ENCODE assay signal across 31 cellular contexts in the genomic region with DNA sequence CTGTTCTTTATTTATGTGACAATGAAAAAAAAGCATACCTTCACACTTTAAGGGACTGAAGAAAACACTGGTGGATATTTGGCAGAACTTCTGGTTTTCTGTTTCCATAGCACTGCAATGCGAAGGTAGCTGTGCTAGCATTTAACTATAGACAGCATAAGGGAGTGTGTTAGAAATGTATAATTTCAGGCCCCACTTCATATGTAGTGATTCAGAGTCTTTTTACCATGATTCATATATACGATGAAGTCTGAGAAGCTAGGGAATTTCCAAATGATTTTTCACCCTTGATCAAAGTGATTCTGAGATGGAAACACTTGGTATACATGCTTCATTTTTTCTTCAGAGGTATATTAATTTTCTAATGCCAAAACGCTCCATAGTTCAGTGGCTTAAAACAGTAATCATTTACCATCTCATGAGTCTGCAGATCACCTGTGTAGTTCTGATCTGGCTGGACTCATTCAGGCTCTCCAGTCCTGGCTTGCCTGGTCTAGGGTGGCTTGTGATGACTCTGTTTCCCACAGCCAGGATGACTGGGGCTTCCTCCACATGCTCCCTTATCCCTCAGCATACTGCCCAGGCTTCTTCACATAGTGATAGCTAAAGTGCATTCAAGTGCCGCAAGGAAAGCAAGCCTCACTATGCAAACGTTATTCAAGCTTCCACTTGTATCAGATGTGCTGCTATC.
DNase-seq lines count a peak whose midpoint lies in the region; ATAC-seq and TF ChIP-seq lines count a peak whose summit lies in the region.
"Had no signal": no experiment of that assay in that cellular context is flagged by ENCODE, and none has a peak within 500 bp of the region (broad histone marks: within the 10 kb centered on the region; RNA-seq: fewer than 3 reads in every experiment).

No MANE protein-coding gene starts in this region.

- H3K18ac ChIP-seq in trophoblast cell (ENCODE audit: low read length), result no peak overlapping the region

- no peak overlapping the region for H3K4ac ChIP-seq in trophoblast cell (ENCODE audit: low read depth, low read length)

- H3F3A ChIP-seq in GM23338 (replicated peaks; ENCODE audit: low read depth), result no peaks in the 10 kb centered on the region

- H3K14ac ChIP-seq in trophoblast cell (ENCODE audit: low read length), result no peak overlapping the region

- H3K4me1 Mint-ChIP-seq in GM23338, result no peaks in the 10 kb centered on the region
- H3K4me1 Mint-ChIP-seq in brain, result peaks cover 41% of the 10 kb centered on the region
- H3K4me1 Mint-ChIP-seq: activated CD4-positive, alpha-beta memory T cell treated with anti-CD3 and anti-CD28 coated beads, Interleukin-2, amount 10 ng/mL, durations not matched to agents 7 days and 5 days; activated naive CD8-positive, alpha-beta T cell treated with anti-CD3 and anti-CD28 coated beads, Interleukin-2, amount 50 U/mL, for 24 hours had no signal

- H2BK5ac ChIP-seq in trophoblast cell (ENCODE audit: low read depth, low read length, poor library complexity), result no peak overlapping the region

- no peaks in the 10 kb centered on the region for H3K9me3 ChIP-seq in trophoblast cell (ENCODE audit: insufficient read depth, low read depth, low read length)
- H3K9me3 ChIP-seq: BLaER1 treated with 17β-estradiol and CSF1 and Interleukin-3, amounts not matched to agents 10 nM and 100 nM; esophagus muscularis mucosa; upper lobe of right lung had no signal

- H3K27ac ChIP-seq in GM23338 (ENCODE audit: low read depth) (no peak overlapping the region), trophoblast cell (ENCODE audit: low read depth, low read length) (no peak overlapping the region)
- H3K27ac ChIP-seq: 22Rv1; BLaER1 treated with 17β-estradiol and CSF1 and Interleukin-3, amounts not matched to agents 10 nM and 100 nM; esophagus muscularis mucosa; parathyroid adenoma; upper lobe of right lung had no signal

- DNase-seq in DMS 273 (lab: John Stamatoyannopoulos, UW; ENCODE audit: unreplicated experiment) (peak; percentile 44), DMS 273 treated with DMSO at 0.1 percent for 48 hours (lab: John Stamatoyannopoulos, UW) (no peak), GM23338 (ENCODE audit: low spot score) (no peak), kidney tubule cell (ENCODE audit: low spot score) (peak; percentile 9), Kasumi-1 (lab: John Stamatoyannopoulos, UW) (no peak), trophoblast cell (no peak)
- DNase-seq: activated CD4-positive, alpha-beta memory T cell treated with anti-CD3 and anti-CD28 coated beads, Interleukin-2, amount 10 ng/mL, durations not matched to agents 7 days and 5 days; activated CD4-positive, CD25-positive, alpha-beta regulatory T cell treated with anti-CD3 and anti-CD28 coated beads, Interleukin-2, amount 50 U/mL, for 72 hours; activated CD8-positive, alpha-beta memory T cell treated with anti-CD3 and anti-CD28 coated beads, Interleukin-2, amount 50 U/mL, for 4 hours; activated naive CD4-positive, alpha-beta T cell; activated naive CD8-positive, alpha-beta T cell treated with anti-CD3 and anti-CD28 coated beads, Interleukin-2, amount 50 U/mL, for 24 hours; caudate nucleus; DMS79 treated with DMSO at 0.1 percent for 48 hours; foreskin melanocyte; HFFc6; NCI-H2107; NCI-H524 treated with DMSO at 0.1 percent for 48 hours; SHP77; small intestine; stimulated activated naive CD4-positive, alpha-beta T cell; upper lobe of right lung had no signal

- no peak overlapping the region for H2BK120ac ChIP-seq in trophoblast cell (ENCODE audit: insufficient read depth, low read length, poor library complexity)

- no peak overlapping the region for H3K4me3 Mint-ChIP-seq in GM23338
- H3K4me3 Mint-ChIP-seq in brain, result peak overlapping the region in 1 of 5 experiments; percentile 20
- H3K4me3 Mint-ChIP-seq: activated CD4-positive, alpha-beta memory T cell treated with anti-CD3 and anti-CD28 coated beads, Interleukin-2, amount 10 ng/mL, durations not matched to agents 7 days and 5 days; activated naive CD8-positive, alpha-beta T cell treated with anti-CD3 and anti-CD28 coated beads, Interleukin-2, amount 50 U/mL, for 24 hours; HFFc6; natural killer cell treated with Interleukin-12 subunit alpha and Interleukin-12 subunit beta and Interleukin-15 and Interleukin-18, amount 100 ng/mL, for 72 hours had no signal

- WGBS in trophoblast cell (ENCODE audit: extremely low coverage, insufficient coverage, insufficient read length), result no CpG with 5 or more reads among the region's 5 CpGs

- H3K36me3 ChIP-seq in GM23338 (ENCODE audit: insufficient read depth), result no peaks in the 10 kb centered on the region
- H3K36me3 ChIP-seq in trophoblast cell (ENCODE audit: control insufficient read depth in 1 of 2, insufficient read depth in 2 of 2, low read length in 2 of 2), result no peaks in the 10 kb centered on the region
- H3K36me3 ChIP-seq: BLaER1 treated with 17β-estradiol and CSF1 and Interleukin-3, amounts not matched to agents 10 nM and 100 nM; esophagus muscularis mucosa; upper lobe of right lung had no signal

- H3K27me3 ChIP-seq in GM23338 (ENCODE audit: insufficient read depth), result no peaks in the 10 kb centered on the region
- H3K27me3 ChIP-seq in trophoblast cell (ENCODE audit: insufficient read depth, low read length), result no peaks in the 10 kb centered on the region
- H3K27me3 ChIP-seq: BLaER1 treated with 17β-estradiol and CSF1 and Interleukin-3, amounts not matched to agents 10 nM and 100 nM; esophagus muscularis mucosa; upper lobe of right lung had no signal

- H3K9ac ChIP-seq in trophoblast cell (ENCODE audit: low read length), result no peak overlapping the region
- H3K9ac ChIP-seq: BLaER1 treated with 17β-estradiol and CSF1 and Interleukin-3, amounts not matched to agents 10 nM and 100 nM; parathyroid adenoma had no signal

- TF ChIP-seq CTCF in GM23338 (conservative IDR thresholded peaks at IDR 0.05; ENCODE audit: low read depth in 2 of 2) (no peak), brain (conservative IDR thresholded peaks at IDR 0.05) (no peak)

- no peak overlapping the region for H4K91ac ChIP-seq in trophoblast cell (ENCODE audit: low read depth, low read length)

- no peaks in the 10 kb centered on the region for H3K79me1 ChIP-seq in trophoblast cell (ENCODE audit: low read length)

- H3K23ac ChIP-seq in trophoblast cell (ENCODE audit: low read length), result no peak overlapping the region

- no peaks in the 10 kb centered on the region for H3K4me1 ChIP-seq in GM23338 (ENCODE audit: insufficient read depth)
- no peaks in the 10 kb centered on the region for H3K4me1 ChIP-seq in trophoblast cell (ENCODE audit: control insufficient read depth in 1 of 2, insufficient read depth in 2 of 2, low read length in 2 of 2)
- H3K4me1 ChIP-seq: BLaER1 treated with 17β-estradiol and CSF1 and Interleukin-3, amounts not matched to agents 10 nM and 100 nM; esophagus muscularis mucosa; parathyroid adenoma; upper lobe of right lung had no signal

- peak; percentile 24; the same call in 1 of the 3 replicates for ATAC-seq in GM23338
- no peak for ATAC-seq in HG02981 (IDR thresholded peaks at IDR 0.05; ENCODE audit: unreplicated experiment)
- ATAC-seq: activated naive CD8-positive, alpha-beta T cell treated with anti-CD3 and anti-CD28 coated beads, Interleukin-2, amount 50 U/mL, for 24 hours; K562; natural killer cell treated with Interleukin-12 subunit alpha and Interleukin-12 subunit beta and Interleukin-15 and Interleukin-18, amount 100 ng/mL, for 72 hours; Panc1; upper lobe of right lung had no signal

- H3K27me3 Mint-ChIP-seq in GM23338 (ENCODE audit: insufficient read depth, low read depth, poor library complexity) (no peaks in the 10 kb centered on the region), brain (no peaks in the 10 kb centered on the region)
- H3K27me3 Mint-ChIP-seq: activated CD4-positive, alpha-beta memory T cell treated with anti-CD3 and anti-CD28 coated beads, Interleukin-2, amount 10 ng/mL, durations not matched to agents 7 days and 5 days; activated naive CD8-positive, alpha-beta T cell treated with anti-CD3 and anti-CD28 coated beads, Interleukin-2, amount 50 U/mL, for 24 hours; natural killer cell treated with Interleukin-12 subunit alpha and Interleukin-12 subunit beta and Interleukin-15 and Interleukin-18, amount 100 ng/mL, for 72 hours had no signal

- no peak overlapping the region for H2AK5ac ChIP-seq in trophoblast cell (ENCODE audit: low read length)

- H4K8ac ChIP-seq in trophoblast cell (ENCODE audit: low read depth, low read length), result no peak overlapping the region

- H3K36me3 Mint-ChIP-seq in GM23338 (ENCODE audit: low read depth) (no peaks in the 10 kb centered on the region), brain (no peaks in the 10 kb centered on the region)
- H3K36me3 Mint-ChIP-seq: natural killer cell treated with Interleukin-12 subunit alpha and Interleukin-12 subunit beta and Interleukin-15 and Interleukin-18, amount 100 ng/mL, for 72 hours had no signal

- H2AFZ ChIP-seq in GM23338 (no peak overlapping the region), trophoblast cell (ENCODE audit: insufficient read depth, low read length, poor library complexity) (no peak overlapping the region)
- H2AFZ ChIP-seq: parathyroid adenoma had no signal

- no peaks in the 10 kb centered on the region for H3K79me2 ChIP-seq in GM23338 (replicated peaks; ENCODE audit: insufficient read depth)
- H3K79me2 ChIP-seq in trophoblast cell (ENCODE audit: control insufficient read depth, insufficient read depth, low read length, poor library complexity), result no peaks in the 10 kb centered on the region
- H3K79me2 ChIP-seq: parathyroid adenoma had no signal

- H4K12ac ChIP-seq in trophoblast cell (ENCODE audit: low read depth, low read length), result no peak overlapping the region

- H3K27ac Mint-ChIP-seq in GM23338, result no peak overlapping the region
- peak overlapping the region in 4 of 5 experiments; percentile 11 to 92 (median 90) for H3K27ac Mint-ChIP-seq in brain
- H3K27ac Mint-ChIP-seq: activated CD4-positive, alpha-beta memory T cell treated with anti-CD3 and anti-CD28 coated beads, Interleukin-2, amount 10 ng/mL, durations not matched to agents 7 days and 5 days; activated naive CD8-positive, alpha-beta T cell treated with anti-CD3 and anti-CD28 coated beads, Interleukin-2, amount 50 U/mL, for 24 hours; HFFc6; natural killer cell treated with Interleukin-12 subunit alpha and Interleukin-12 subunit beta and Interleukin-15 and Interleukin-18, amount 100 ng/mL, for 72 hours had no signal

- no peak overlapping the region for H2BK12ac ChIP-seq in trophoblast cell (ENCODE audit: low read length)

- no peak overlapping the region for H3K4me2 ChIP-seq in GM23338
- H3K4me2 ChIP-seq in trophoblast cell (ENCODE audit: low read length), result no peak overlapping the region
- H3K4me2 ChIP-seq: BLaER1 treated with 17β-estradiol and CSF1 and Interleukin-3, amounts not matched to agents 10 nM and 100 nM had no signal

- H3K4me3 ChIP-seq in GM23338, result no peak overlapping the region
- H3K4me3 ChIP-seq in trophoblast cell (ENCODE audit: low read depth, low read length), result no peak overlapping the region
- H3K4me3 ChIP-seq: BLaER1 treated with 17β-estradiol and CSF1 and Interleukin-3, amounts not matched to agents 10 nM and 100 nM; esophagus muscularis mucosa; K562; lung; upper lobe of right lung had no signal

- H4K20me1 ChIP-seq in GM23338 (replicated peaks; ENCODE audit: insufficient read depth), result no peaks in the 10 kb centered on the region
- H4K20me1 ChIP-seq: BLaER1 treated with 17β-estradiol and CSF1 and Interleukin-3, amounts not matched to agents 10 nM and 100 nM had no signal

- H3K9me2 ChIP-seq in GM23338 (ENCODE audit: insufficient read depth), result no peaks in the 10 kb centered on the region

- H3K9me3 Mint-ChIP-seq in GM23338 (no peaks in the 10 kb centered on the region), brain (no peaks in the 10 kb centered on the region)
- H3K9me3 Mint-ChIP-seq: activated CD4-positive, alpha-beta memory T cell treated with anti-CD3 and anti-CD28 coated beads, Interleukin-2, amount 10 ng/mL, durations not matched to agents 7 days and 5 days had no signal

Comparison
In these comparisons a context has a peak if more than half of its experiments do, and no peak if none do; other contexts are left out.
1. DNase-seq: peak in DMS 273 (single experiment) and kidney tubule cell (single experiment); none in DMS 273 treated with DMSO at 0.1 percent for 48 hours (single experiment), GM23338 (single experiment), Kasumi-1 (0 of 2) and trophoblast cell (0 of 2).